13 cellular contexts compared by ENCODE assay signal in genomic region chr6:169208011-169208410, GRCh38. TPM values are rescaled to one million over a fixed set of nuclear protein-coding genes. Genes with fewer than 3 reads are reported as not detected.
"Had no signal": no experiment of that assay in that cellular context is flagged by ENCODE, and none has a peak within 500 bp of the region (broad histone marks: within the 10 kb centered on the region; RNA-seq: fewer than 3 reads in every experiment).

No MANE protein-coding gene starts in this region.

- ATAC-seq: body of pancreas; left lung; naive thymus-derived CD4-positive, alpha-beta T cell; stimulated activated effector memory CD8-positive, alpha-beta T cell treated with anti-CD3 and anti-CD28 coated beads, Interleukin-12 subunit alpha, Interleukin-12 subunit beta, amount 100 ng/mL, for 72 hours had no signal

- H3K27ac Mint-ChIP-seq: activated naive CD4-positive, alpha-beta T cell treated with anti-CD3 and anti-CD28 coated beads for 36 hours; activated T-helper 2 cell treated with anti-CD3 and anti-CD28 coated beads, Interferon-gamma antibody, Interleukin-2, Interleukin-4, amounts not matched to agents 10 μg/mL and 5 μg/mL and 100 μg/mL, durations not matched to agents 14 hours and 24 hours and 36 hours; naive thymus-derived CD4-positive, alpha-beta T cell; stimulated activated effector memory CD8-positive, alpha-beta T cell treated with anti-CD3 and anti-CD28 coated beads, Interleukin-12 subunit alpha, Interleukin-12 subunit beta, amount 100 ng/mL, for 72 hours; T-helper 2 cell treated with Interferon-gamma antibody and Interleukin-4, amounts not matched to agents 5 μg/mL and 100 μg/mL, for 36 hours had no signal

- DNase-seq: activated naive CD4-positive, alpha-beta T cell treated with anti-CD3 and anti-CD28 coated beads for 36 hours; activated T-cell treated with anti-CD3 and anti-CD28 coated beads, Interleukin-2, amount 50 U/mL, for 1 hour; body of pancreas; central memory CD4-positive, alpha-beta T cell; hippocampal formation; kidney; left lung; naive thymus-derived CD4-positive, alpha-beta T cell; ovary; sigmoid colon had no signal

- H3K36me3 Mint-ChIP-seq: stimulated activated effector memory CD8-positive, alpha-beta T cell treated with anti-CD3 and anti-CD28 coated beads, Interleukin-12 subunit alpha, Interleukin-12 subunit beta, amount 100 ng/mL, for 72 hours had no signal

- H3K4me3 Mint-ChIP-seq: activated naive CD4-positive, alpha-beta T cell treated with anti-CD3 and anti-CD28 coated beads for 36 hours; stimulated activated effector memory CD8-positive, alpha-beta T cell treated with anti-CD3 and anti-CD28 coated beads, Interleukin-12 subunit alpha, Interleukin-12 subunit beta, amount 100 ng/mL, for 72 hours; T-helper 2 cell treated with Interferon-gamma antibody and Interleukin-4, amounts not matched to agents 5 μg/mL and 100 μg/mL, for 36 hours had no signal

RNA-seq across cellular contexts. Expression of gene THBS2, which starts 45.6 kb away (rescaled TPM):
- total RNA-seq: activated naive CD4-positive, alpha-beta T cell treated with anti-CD3 and anti-CD28 coated beads for 36 hours; activated T-helper 2 cell treated with anti-CD3 and anti-CD28 coated beads, Interferon-gamma antibody, Interleukin-2, Interleukin-4, amounts not matched to agents 10 μg/mL and 5 μg/mL and 100 μg/mL, durations not matched to agents 14 hours and 24 hours and 36 hours; naive thymus-derived CD4-positive, alpha-beta T cell had no signal
